Comparison of ENCODE assay signal across 26 cellular contexts in the genomic region with DNA sequence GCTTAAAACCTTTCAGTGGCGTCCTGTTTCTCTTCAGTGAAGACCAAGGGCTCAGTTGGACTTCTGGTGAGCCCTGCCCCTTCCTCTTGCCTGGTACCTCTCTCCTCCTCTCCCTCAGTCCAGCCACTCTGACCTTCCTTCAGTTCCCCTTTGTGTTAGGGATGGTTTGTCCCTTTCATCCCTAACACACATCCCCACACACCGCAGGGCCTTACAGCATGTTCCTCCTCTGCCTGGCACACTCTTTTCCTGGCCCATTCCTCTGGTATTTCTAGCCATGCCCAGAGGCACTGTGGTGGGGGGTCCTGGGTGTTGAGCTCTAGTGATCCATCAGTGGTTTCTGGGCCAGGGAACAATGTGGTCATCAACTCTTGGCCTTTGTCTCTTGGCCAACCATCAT. TPM values are rescaled to one million over a fixed set of nuclear protein-coding genes. Genes with fewer than 3 reads are reported as not detected.
"Had no signal": no experiment of that assay in that cellular context is flagged by ENCODE, and none has a peak within 500 bp of the region (broad histone marks: within the 10 kb centered on the region; RNA-seq: fewer than 3 reads in every experiment).

No MANE protein-coding gene starts in this region.

- H3K27me3 ChIP-seq: stomach, suprapubic skin, testis, thyroid gland, tibial artery, tibial nerve, transverse colon, upper lobe of left lung, upper lobe of right lung, uterus, vagina had no signal

- H3K4me1 ChIP-seq: testis, tibial artery, tibial nerve, transverse colon, upper lobe of left lung, upper lobe of right lung, uterus, vagina had no signal

- H3K36me3 ChIP-seq: suprapubic skin, thoracic aorta, thyroid gland, tibial artery, transverse colon, upper lobe of left lung, upper lobe of right lung, uterus, vagina had no signal

- H3K4me3 ChIP-seq: stomach, suprapubic skin, testis, thoracic aorta, thyroid gland, tibial artery, tibial nerve, transverse colon, upper lobe of left lung, upper lobe of right lung, uterus, vagina had no signal

- H3K9me3 ChIP-seq: stomach, suprapubic skin, testis, thoracic aorta, thyroid gland, tibial artery, tibial nerve, transverse colon, upper lobe of left lung, upper lobe of right lung, uterus, vagina had no signal

- H3K27ac ChIP-seq: stomach, suprapubic skin, testis, thoracic aorta, thyroid gland, tibial artery, tibial nerve, transverse colon, upper lobe of left lung, upper lobe of right lung, uterus, vagina had no signal

- ATAC-seq: stimulated activated effector memory CD8-positive, alpha-beta T cell treated with anti-CD3 and anti-CD28 coated beads, Interleukin-12 subunit alpha, Interleukin-12 subunit beta, amount 100 ng/mL, for 72 hours; stimulated activated memory B cell treated with anti-CD40 and anti-IgM and Interleukin-4, amounts not matched to agents 10 μg/mL and 1 μg/mL and 100 μg/mL, for 72 hours; stimulated activated naive B cell treated with anti-CD40 and anti-IgM and Interleukin-4, amounts not matched to agents 10 μg/mL and 1 μg/mL and 100 μg/mL, for 72 hours; stimulated activated naive CD8-positive, alpha-beta T cell treated with anti-CD3 and anti-CD28 coated beads, Interleukin-15, amount 100 ng/mL, for 72 hours; upper lobe of right lung had no signal

- DNase-seq: stimulated activated CD4-positive, alpha-beta T cell treated with anti-CD3 and anti-CD28 coated beads, Interleukin-2, amount 100 ng/mL, for 48 hours; stimulated activated CD4-positive, alpha-beta T cell treated with anti-CD3 and anti-CD28 coated beads, Interleukin-4, amount 100 ng/mL, for 1 hour; stimulated activated CD4-positive, alpha-beta T cell treated with anti-CD3 and anti-CD28 coated beads, Interleukin-4, amount 100 ng/mL, for 24 hours; stimulated activated CD4-positive, alpha-beta T cell treated with anti-CD3 and anti-CD28 coated beads, Interleukin-4, amount 100 ng/mL, for 4 hours; stimulated activated CD8-positive, alpha-beta memory T cell treated with anti-CD3 and anti-CD28 coated beads, Interleukin-4, amount 100 ng/mL, for 48 hours; stimulated activated naive B cell treated with anti-CD40 and anti-IgM and Interleukin-4, amounts not matched to agents 10 μg/mL and 1 μg/mL and 100 μg/mL, for 72 hours; stimulated activated naive CD4-positive, alpha-beta T cell; stimulated activated naive CD4-positive, alpha-beta T cell treated with Interleukin-2 at 50 U/mL for 16 hours; stimulated activated naive CD8-positive, alpha-beta T cell treated with anti-CD3 and anti-CD28 coated beads, Interleukin-15, amount 100 ng/mL, for 72 hours; stomach; substantia nigra; testis; thyroid gland; tibial artery; transverse colon; trophoblast cell; upper lobe of right lung; uterus had no signal

RNA-seq across cellular contexts. Expression of a gene that starts 50.0 kb away (rescaled TPM):
- total RNA-seq: stomach, subcutaneous adipose tissue, upper lobe of right lung, vagina had no signal
